Comparison of ENCODE assay signal across 8 cellular contexts in genomic region chr6:12605888-12606345, GRCh38.
A peak's percentile ranks its signal among the peaks of the same experiment; 100 is the strongest.
DNase-seq lines count a peak whose midpoint lies in the region; ATAC-seq and TF ChIP-seq lines count a peak whose summit lies in the region.

No MANE protein-coding gene starts in this region.

- H3K27me3 ChIP-seq in fibroblast of lung (ENCODE audit: control insufficient read depth, insufficient read depth, low read length) (no peaks in the 10 kb centered on the region), aorta (ENCODE audit: control insufficient read depth in 1 of 2, insufficient read depth in 2 of 2, low read length in 1 of 2) (no peaks in the 10 kb centered on the region)

- no peak overlapping the region for H2AFZ ChIP-seq in fibroblast of lung (ENCODE audit: low read length)

- 55 to 67% methylated on average over 7 of the region's 7 CpGs for WGBS in aorta, 2 donors

- H3K27me3 Mint-ChIP-seq in neural crest cell (ENCODE audit: low read depth): no peaks in the 10 kb centered on the region

- no peaks in the 10 kb centered on the region for H3K36me3 Mint-ChIP-seq in neural crest cell (ENCODE audit: low read depth)

- H3K9me3 Mint-ChIP-seq in neural crest cell: no peaks in the 10 kb centered on the region

- H4K20me1 ChIP-seq in fibroblast of lung (ENCODE audit: control insufficient read depth, extremely low read depth, insufficient read depth, low read length): no peaks in the 10 kb centered on the region

- ATAC-seq in GM18861 (IDR thresholded peaks at IDR 0.05; ENCODE audit: unreplicated experiment) (peak; percentile 24), HG03108 (IDR thresholded peaks at IDR 0.05; ENCODE audit: unreplicated experiment) (peak; percentile 33), aorta (ENCODE audit: low FRiP score) (peak; percentile 73)

- no peak overlapping the region for H3K4me2 ChIP-seq in fibroblast of lung (ENCODE audit: extremely low read depth, insufficient read depth, low read length)

- H3K27ac Mint-ChIP-seq in neural crest cell (ENCODE audit: unreplicated experiment): no peak overlapping the region

- H3K9me3 ChIP-seq in fibroblast of lung (ENCODE audit: control insufficient read depth, insufficient read depth, low read depth, low read length): no peaks in the 10 kb centered on the region
- H3K9me3 ChIP-seq in aorta (ENCODE audit: control insufficient read depth, low read length): no peaks in the 10 kb centered on the region

- H3K79me2 ChIP-seq in fibroblast of lung (ENCODE audit: control insufficient read depth, insufficient read depth, low read length): no peaks in the 10 kb centered on the region

- no peaks in the 10 kb centered on the region for H3K36me3 ChIP-seq in fibroblast of lung (ENCODE audit: control insufficient read depth, insufficient read depth, low read length)
- H3K36me3 ChIP-seq in aorta (ENCODE audit: control insufficient read depth in 1 of 2, insufficient read depth in 2 of 2, low read length in 1 of 2): no peaks in the 10 kb centered on the region

- intact Hi-C loops in aorta (cut with DNase I): loop anchor here in 1 of 2 donors (10.0 kb wide), 2 partner anchors 951 to 1021 kb away; no protein-coding TSS in a partner anchor

- TF ChIP-seq CTCF in fibroblast of lung (conservative IDR thresholded peaks at IDR 0.05 in 1 of 2, IDR thresholded peaks at IDR 0.05 in 1 of 2; ENCODE audit: low read depth in 1 of 2, low read length in 2 of 2) (peak; percentile 72 to 83), neural crest cell (conservative IDR thresholded peaks at IDR 0.05) (peak; percentile 86)

- peak; percentile 81 for DNase-seq in Ammon's horn (ENCODE audit: low spot score)
- DNase-seq in NCI-H2227 treated with DMSO at 0.1 percent for 48 hours (lab: John Stamatoyannopoulos, UW): peak; percentile 75
- peak; percentile 5 to 9 for DNase-seq in activated CD4-positive, alpha-beta T cell treated with anti-CD3 and anti-CD28 coated beads for 4 hours
- DNase-seq in fibroblast of lung (ENCODE audit: low read depth in 2 of 2): peak; percentile 63 to 65
- peak; percentile 52 for DNase-seq in neural crest cell (ENCODE audit: low read depth, low spot score)
- no peak for DNase-seq in aorta

- no peak overlapping the region for H3K4me3 Mint-ChIP-seq in neural crest cell

- no peaks in the 10 kb centered on the region for H3K4me1 ChIP-seq in fibroblast of lung (ENCODE audit: control insufficient read depth, extremely low read depth, insufficient read depth, low read length)
- peaks cover 3 to 14% of the 10 kb centered on the region in 2 donors for H3K4me1 ChIP-seq in aorta (ENCODE audit: control insufficient read depth in 1 of 2, insufficient read depth in 2 of 2, low read length in 2 of 2)

- H3K4me3 ChIP-seq in fibroblast of lung (replicated peaks in 1 of 4; ENCODE audit: control extremely low read depth in 1 of 4, insufficient read depth in 1 of 4, low read depth in 3 of 4, low read length in 4 of 4) (no peak overlapping the region), aorta (ENCODE audit: low read length in 2 of 2) (no peak overlapping the region)

- no peak overlapping the region for H3K27ac ChIP-seq in fibroblast of lung (ENCODE audit: insufficient read depth, low read length)
- no peak overlapping the region for H3K27ac ChIP-seq in aorta (ENCODE audit: low read depth in 1 of 2, low read length in 2 of 2)

- H3K4me1 Mint-ChIP-seq in neural crest cell: peaks cover 4% of the 10 kb centered on the region

- no peak overlapping the region for H3K9ac ChIP-seq in fibroblast of lung (ENCODE audit: insufficient read depth, low read length)

Comparison
In these comparisons a context has a peak if more than half of its experiments do, and no peak if none do; other contexts are left out.
1. DNase-seq: peak in Ammon's horn (single experiment), NCI-H2227 treated with DMSO at 0.1 percent for 48 hours (single experiment), activated CD4-positive, alpha-beta T cell treated with anti-CD3 and anti-CD28 coated beads for 4 hours (2 of 2), fibroblast of lung (2 of 2) and neural crest cell (single experiment); none in aorta (0 of 2).
2. Peak in every context shown above with its lines, with median percentiles within 50 percentile points of each other: ATAC-seq.